ENCODE assay signal across 11 cellular contexts in the genomic region with DNA sequence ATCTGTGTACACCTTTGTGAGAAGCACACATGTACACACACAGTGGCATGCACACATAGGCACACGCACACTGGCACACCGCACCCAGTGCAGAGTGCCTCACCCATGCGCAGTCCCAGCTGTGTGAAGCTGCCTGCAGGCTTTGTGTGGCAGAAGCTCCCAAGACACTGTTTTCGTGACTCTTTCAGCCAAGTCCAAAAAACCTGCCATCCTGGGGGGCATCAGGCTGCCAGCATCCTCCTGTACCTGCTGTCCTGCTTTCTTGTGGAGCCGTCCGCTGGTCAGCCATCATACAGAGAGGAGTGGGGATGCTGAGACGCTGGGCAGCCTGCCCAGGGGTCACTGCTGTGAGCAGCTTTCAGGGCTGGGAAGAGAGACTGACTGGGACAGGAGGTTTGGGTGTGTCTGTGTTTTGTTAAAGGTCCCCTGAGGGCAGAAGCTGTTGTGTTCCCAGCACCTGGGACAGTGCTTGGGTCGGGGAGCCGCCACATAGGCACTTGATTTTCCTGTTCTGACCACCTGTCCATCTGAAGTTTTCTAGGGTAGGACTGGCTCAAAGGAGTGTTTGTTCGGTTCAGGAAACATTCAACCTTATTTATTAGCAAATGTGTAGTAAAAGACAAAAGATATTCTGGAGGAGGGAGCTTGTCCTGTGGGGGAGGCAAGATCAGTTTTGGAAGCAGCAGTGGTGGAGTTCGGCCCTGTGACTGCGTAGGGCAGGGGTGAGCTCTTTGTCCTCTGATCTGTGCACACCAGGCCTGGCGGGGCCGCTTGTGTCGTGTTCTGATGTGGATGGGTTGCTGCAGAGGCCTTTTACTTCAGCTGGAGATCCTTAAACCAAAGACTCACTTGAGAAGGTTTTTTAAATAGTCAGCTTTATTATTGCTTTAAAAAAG. TPM values are rescaled to one million over a fixed set of nuclear protein-coding genes. Genes with fewer than 3 reads are reported as not detected.
DNase-seq lines count a peak whose midpoint lies in the region; ATAC-seq, FAIRE-seq and TF ChIP-seq lines count a peak whose summit lies in the region.
"Had no signal": no experiment of that assay in that cellular context is flagged by ENCODE, and none has a peak within 500 bp of the region (broad histone marks: within the 10 kb centered on the region; RNA-seq: fewer than 3 reads in every experiment).

No MANE protein-coding gene starts in this region.

- ATAC-seq in Right ventricle myocardium inferior (no peak), left cardiac atrium (no peak), T-cell (replicated peaks in 1 of 4) (no peak), GM21825 (IDR thresholded peaks at IDR 0.05; ENCODE audit: unreplicated experiment) (no peak)

- DNase-seq in Right ventricle myocardium inferior (ENCODE audit: missing footprints) (peak; percentile 68), left cardiac atrium (no peak), T-cell (no peak), kidney (no peak), suprapubic skin (ENCODE audit: low spot score in 2 of 2) (no peak), T-helper 9 cell (no peak), NCI-H2196 (lab: John Stamatoyannopoulos, UW; ENCODE audit: unreplicated experiment) (no peak)
- DNase-seq: cerebellar nuclear complex, head of caudate nucleus, NCI-H2029 had no signal

- no peaks in the 10 kb centered on the region for H3K9me3 ChIP-seq in kidney (ENCODE audit: control insufficient read depth in 1 of 2, low read length in 2 of 2)
- no peaks in the 10 kb centered on the region for H3K9me3 ChIP-seq in suprapubic skin

- no peaks in the 10 kb centered on the region for H3K27me3 Mint-ChIP-seq in T-cell

- H3K4me3 Mint-ChIP-seq in T-cell: no peak overlapping the region

- CTCF ChIA-PET in T-cell (lab: Charles Lee): no interaction called here

- H3K27me3 ChIP-seq in suprapubic skin: no peaks in the 10 kb centered on the region

- H3K4me3 ChIP-seq in kidney (ENCODE audit: low read length in 2 of 2): peak overlapping the region in 1 of 2 donors; percentile 6
- no peak overlapping the region for H3K4me3 ChIP-seq in suprapubic skin

- H3K9ac ChIP-seq in kidney (ENCODE audit: low read length in 2 of 2): no peak overlapping the region

- peak overlapping the region; percentile 26 to 47 for H3K27ac ChIP-seq in kidney (ENCODE audit: low read depth in 2 of 2, low read length in 2 of 2)
- peak overlapping the region; percentile 53 for H3K27ac ChIP-seq in suprapubic skin

- 57% methylated on average over 13 of the region's 15 CpGs for WGBS in suprapubic skin

- no peak for FAIRE-seq in kidney (lab: Jason Lieb, UNC)

- no peaks in the 10 kb centered on the region for H3K9me3 Mint-ChIP-seq in T-cell

- no peak for TF ChIP-seq EP300 in suprapubic skin (IDR thresholded peaks at IDR 0.05)

- peaks cover 36 to 46% (median 42%) of the 10 kb centered on the region in 3 donors for H3K4me1 Mint-ChIP-seq in T-cell

- intact Hi-C loops in Right ventricle myocardium inferior (cut with DNase I): no loop called here
- intact Hi-C loops in left cardiac atrium (cut with DNase I): no loop called here
- intact Hi-C loops in kidney (cut with DNase I): no loop called here

- peaks cover 15% of the 10 kb centered on the region for H3K36me3 Mint-ChIP-seq in T-cell

- POLR2A ChIA-PET in T-cell (lab: Charles Lee): no interaction called here

- no peak for TF ChIP-seq CTCF in kidney (IDR thresholded peaks at IDR 0.05; ENCODE audit: borderline replicate concordance, extremely low read depth, insufficient read depth)
- no peak for TF ChIP-seq CTCF in suprapubic skin (IDR thresholded peaks at IDR 0.05)

- TF ChIP-seq POLR2A in suprapubic skin (IDR thresholded peaks at IDR 0.05): no peak

- H3K4me1 ChIP-seq in kidney (ENCODE audit: control insufficient read depth in 1 of 2, insufficient read depth in 1 of 2, low read depth in 1 of 2, low read length in 2 of 2): peaks cover 46 to 56% of the 10 kb centered on the region in 2 donors
- peaks cover 56% of the 10 kb centered on the region for H3K4me1 ChIP-seq in suprapubic skin

- H3K36me3 ChIP-seq in kidney (ENCODE audit: control insufficient read depth in 1 of 2, insufficient read depth in 2 of 2, low read length in 2 of 2) (peaks cover 8% of the 10 kb centered on the region in 2 donors), suprapubic skin (peaks cover 10% of the 10 kb centered on the region)

- H3K27ac Mint-ChIP-seq in T-cell: peak overlapping the region; percentile 7 to 68

RNA-seq across cellular contexts. Expression of gene AP2A2, which starts 29.7 kb away (rescaled TPM):
- 51.7 TPM for total RNA-seq in Right ventricle myocardium inferior
- total RNA-seq in left cardiac atrium: 10 to 100 TPM; 58.1 to 58.6 TPM
- total RNA-seq in T-cell: 10 to 100 TPM; 59.6 to 85.3 (median 70.8) TPM
- total RNA-seq in kidney: 144 TPM
- 76.5 TPM for polyA plus RNA-seq in kidney (ENCODE audit: insufficient read depth, low read depth, low replicate concordance)
- 100 to 1,000 TPM in 2 of 4 donors, 10 to 100 TPM in 2; 45.4 to 107 (median 76.8) TPM for total RNA-seq in suprapubic skin

RNA-seq across cellular contexts. Expression of gene CHID1, which starts 44.8 kb away (rescaled TPM):
- 49.4 TPM for total RNA-seq in Right ventricle myocardium inferior
- 10 to 100 TPM; 58.7 to 64.6 TPM for total RNA-seq in left cardiac atrium
- 10 to 100 TPM; 39.0 to 68.4 (median 51.2) TPM for total RNA-seq in T-cell
- 82.2 TPM for total RNA-seq in kidney
- polyA plus RNA-seq in kidney (ENCODE audit: insufficient read depth, low read depth, low replicate concordance): 128 TPM
- total RNA-seq in suprapubic skin: 100 to 1,000 TPM in 1 of 4 donors, 10 to 100 TPM in 3; 46.5 to 111 (median 66.2) TPM
